In genomic region chr4:89998350-89999098, GRCh38 we compare ENCODE assay signal across 1 cellular context.
TF ChIP-seq lines count a peak whose summit lies in the region.

No MANE protein-coding gene starts in this region.

TF ChIP-seq in HepG2, 621 proteins besides CTCF, POLR2A, EP300 and RAD21 (continued from another document):
- TF ChIP-seq HMGXB3 (CRISPR knock-in tag; IDR thresholded peaks at IDR 0.05; ENCODE audit: borderline replicate concordance) (no peak), RBM22 (optimal IDR thresholded peaks at IDR 0.05; ENCODE audit: low read length) (no peak), E2F2 (CRISPR knock-in tag; IDR thresholded peaks at IDR 0.05; ENCODE audit: borderline replicate concordance) (no peak)
TF ChIP-seq in HepG2: peak in this region for 1.
